Comparison of ENCODE assay signal across 16 cellular contexts in the genomic region with DNA sequence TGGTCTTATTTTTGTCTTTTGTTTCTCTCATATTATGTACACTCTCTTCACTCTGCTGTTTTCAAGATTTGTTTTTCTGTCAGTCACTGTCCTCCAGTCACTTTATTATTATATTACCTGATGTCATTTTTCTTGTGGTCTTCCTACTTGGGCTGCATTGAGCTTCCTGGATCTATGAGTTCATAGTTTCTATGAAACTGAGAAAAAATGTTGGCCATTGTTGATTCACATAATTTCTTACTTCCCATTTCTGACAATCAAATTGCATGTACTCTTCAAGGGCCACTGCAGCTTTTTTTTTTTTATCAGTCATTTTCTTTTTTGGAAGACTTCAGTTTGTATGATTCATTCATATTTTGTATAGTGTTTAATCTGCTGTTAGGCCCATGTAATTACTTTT.
"Had no signal": no experiment of that assay in that cellular context is flagged by ENCODE, and none has a peak within 500 bp of the region (broad histone marks: within the 10 kb centered on the region; RNA-seq: fewer than 3 reads in every experiment).

No MANE protein-coding gene starts in this region.

- ATAC-seq: activated CD8-positive, alpha-beta memory T cell treated with anti-CD3 and anti-CD28 coated beads, Interleukin-2, amount 10 ng/mL, durations not matched to agents 7 days and 5 days; activated T-cell treated with anti-CD3 and anti-CD28 coated beads, Interleukin-2, amount 50 U/mL, for 4 hours; gastroesophageal sphincter; left ventricle myocardium superior; upper lobe of right lung had no signal

- H3K4me1 Mint-ChIP-seq: activated CD8-positive, alpha-beta memory T cell treated with anti-CD3 and anti-CD28 coated beads, Interleukin-2, amount 10 ng/mL, durations not matched to agents 7 days and 5 days; activated naive CD8-positive, alpha-beta T cell treated with anti-CD3 and anti-CD28 coated beads for 36 hours had no signal

- H3K4me3 ChIP-seq: gastroesophageal sphincter, upper lobe of right lung had no signal

- H3K4me1 ChIP-seq: gastroesophageal sphincter, upper lobe of right lung had no signal

- H3K4me3 Mint-ChIP-seq: activated CD8-positive, alpha-beta memory T cell treated with anti-CD3 and anti-CD28 coated beads, Interleukin-2, amount 10 ng/mL, durations not matched to agents 7 days and 5 days; activated naive CD8-positive, alpha-beta T cell treated with anti-CD3 and anti-CD28 coated beads for 36 hours; activated T-cell treated with anti-CD3 and anti-CD28 coated beads, Interleukin-2, amount 50 U/mL, for 4 hours; dendritic cell treated with granulocyte-macrophage colony-stimulating factor and Interleukin-4, amounts not matched to agents 40 ng/mL and 50 ng/mL, for 4 days; stimulated activated naive CD8-positive, alpha-beta T cell treated with anti-CD3 and anti-CD28 coated beads, Interleukin-15, Interleukin-2, amounts not matched to agents 100 ng/mL and 50 ng/mL, for 24 hours had no signal

- H3K9me3 ChIP-seq: upper lobe of right lung had no signal

- H3K27ac ChIP-seq: brain microvascular endothelial cell, gastroesophageal sphincter, upper lobe of right lung had no signal

- H3K27me3 ChIP-seq: brain microvascular endothelial cell, gastroesophageal sphincter, upper lobe of right lung had no signal

- H3K27me3 Mint-ChIP-seq: activated CD8-positive, alpha-beta memory T cell treated with anti-CD3 and anti-CD28 coated beads, Interleukin-2, amount 10 ng/mL, durations not matched to agents 7 days and 5 days; activated naive CD8-positive, alpha-beta T cell treated with anti-CD3 and anti-CD28 coated beads for 36 hours; dendritic cell treated with granulocyte-macrophage colony-stimulating factor and Interleukin-4, amounts not matched to agents 40 ng/mL and 50 ng/mL, for 4 days; stimulated activated naive CD8-positive, alpha-beta T cell treated with anti-CD3 and anti-CD28 coated beads, Interleukin-15, Interleukin-2, amounts not matched to agents 100 ng/mL and 50 ng/mL, for 24 hours had no signal

- DNase-seq: activated CD4-positive, alpha-beta T cell treated with anti-CD3 and anti-CD28 coated beads for 1 hour; activated CD4-positive, alpha-beta T cell treated with anti-CD3 and anti-CD28 coated beads, Interleukin-2, amount 50 U/mL, for 48 hours; activated CD8-positive, alpha-beta memory T cell treated with anti-CD3 and anti-CD28 coated beads, Interleukin-2, amount 10 ng/mL, durations not matched to agents 7 days and 5 days; activated effector memory CD4-positive, alpha-beta T cell treated with anti-CD3 and anti-CD28 coated beads, Interleukin-2, amount 50 U/mL, for 16 hours; activated naive CD8-positive, alpha-beta T cell treated with anti-CD3 and anti-CD28 coated beads for 36 hours; activated T-cell treated with anti-CD3 and anti-CD28 coated beads, Interleukin-2, amount 50 U/mL, for 4 hours; brain microvascular endothelial cell; cerebellar nuclear complex; left ventricle myocardium superior; mesendoderm; stimulated activated CD4-positive, alpha-beta T cell treated with anti-CD3 and anti-CD28 coated beads, Interleukin-4, amount 100 ng/mL, for 1 hour; stimulated activated CD8-positive, alpha-beta memory T cell treated with anti-CD3 and anti-CD28 coated beads, Interleukin-4, amount 100 ng/mL, for 48 hours; upper lobe of right lung had no signal

- H3K36me3 ChIP-seq: brain microvascular endothelial cell, gastroesophageal sphincter, upper lobe of right lung had no signal

- H3K36me3 Mint-ChIP-seq: activated CD8-positive, alpha-beta memory T cell treated with anti-CD3 and anti-CD28 coated beads, Interleukin-2, amount 10 ng/mL, durations not matched to agents 7 days and 5 days; activated naive CD8-positive, alpha-beta T cell treated with anti-CD3 and anti-CD28 coated beads for 36 hours had no signal

- H3K27ac Mint-ChIP-seq: activated CD8-positive, alpha-beta memory T cell treated with anti-CD3 and anti-CD28 coated beads, Interleukin-2, amount 10 ng/mL, durations not matched to agents 7 days and 5 days; activated naive CD8-positive, alpha-beta T cell treated with anti-CD3 and anti-CD28 coated beads for 36 hours; dendritic cell treated with granulocyte-macrophage colony-stimulating factor and Interleukin-4, amounts not matched to agents 40 ng/mL and 50 ng/mL, for 4 days; stimulated activated naive CD8-positive, alpha-beta T cell treated with anti-CD3 and anti-CD28 coated beads, Interleukin-15, Interleukin-2, amounts not matched to agents 100 ng/mL and 50 ng/mL, for 24 hours had no signal
